ENCODE assay signal across 12 cellular contexts in the genomic region with DNA sequence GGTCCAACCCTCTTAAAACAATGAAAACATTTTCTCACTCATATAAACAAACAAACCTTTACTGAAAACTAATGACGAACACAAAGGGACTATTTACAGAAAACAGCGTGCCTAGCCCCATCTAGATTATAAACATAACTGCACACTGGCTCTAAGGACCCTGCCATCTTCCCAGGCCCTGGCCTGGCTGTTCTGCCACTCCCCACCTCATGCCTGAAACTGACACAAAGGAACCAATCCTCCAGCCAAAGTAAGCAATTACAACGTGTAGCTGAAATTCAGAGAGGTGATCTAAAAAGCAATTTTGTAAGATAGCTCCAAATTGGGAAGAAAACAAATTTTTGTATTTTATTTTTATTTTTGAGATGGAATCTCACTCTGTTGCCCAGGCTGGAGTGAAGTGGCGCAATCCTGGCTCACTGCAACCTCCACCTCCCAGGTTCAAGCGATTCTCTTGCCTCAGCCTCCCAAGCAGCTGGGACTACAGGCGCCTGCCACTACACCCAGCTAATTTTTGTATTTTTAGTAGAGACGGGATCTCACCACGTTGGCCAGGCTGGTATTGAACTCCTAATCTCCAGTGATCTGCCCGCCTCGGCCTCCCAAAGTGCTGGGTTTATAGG. TPM values are rescaled to one million over a fixed set of nuclear protein-coding genes. Genes with fewer than 3 reads are reported as not detected.
DNase-seq lines count a peak whose midpoint lies in the region; ATAC-seq and TF ChIP-seq lines count a peak whose summit lies in the region.
"Had no signal": no experiment of that assay in that cellular context is flagged by ENCODE, and none has a peak within 500 bp of the region (broad histone marks: within the 10 kb centered on the region; RNA-seq: fewer than 3 reads in every experiment).

No MANE protein-coding gene starts in this region.

- no peaks in the 10 kb centered on the region for H3K9me3 ChIP-seq in T-helper 17 cell (ENCODE audit: control insufficient read depth, low read length, poor library complexity, severe bottlenecking)

- no peak for ATAC-seq in activated CD4-positive, alpha-beta T cell treated with anti-CD3 and anti-CD28 coated beads for 36 hours
- ATAC-seq in T-helper 17 cell: no peak
- no peak for ATAC-seq in stimulated activated naive B cell treated with anti-CD40 and anti-IgM and Interleukin-4, amounts not matched to agents 10 μg/mL and 1 μg/mL and 100 μg/mL, for 72 hours (replicated peaks)

- peak overlapping the region; percentile 55 for H3K27ac Mint-ChIP-seq in activated CD4-positive, alpha-beta T cell treated with anti-CD3 and anti-CD28 coated beads for 36 hours
- H3K27ac Mint-ChIP-seq in activated CD4-positive, alpha-beta T cell treated with anti-CD3 and anti-CD28 coated beads, Interleukin-2, amount 10 ng/mL, durations not matched to agents 7 days and 5 days: no peak overlapping the region
- H3K27ac Mint-ChIP-seq in T-helper 17 cell: peak overlapping the region; percentile 90
- peak overlapping the region; percentile 25 for H3K27ac Mint-ChIP-seq in stimulated activated naive B cell treated with anti-CD40 and anti-IgM and Interleukin-4, amounts not matched to agents 10 μg/mL and 1 μg/mL and 100 μg/mL, for 72 hours
- H3K27ac Mint-ChIP-seq in Calu3 (ENCODE audit: unreplicated experiment): no peak overlapping the region

- H3K4me1 Mint-ChIP-seq in activated CD4-positive, alpha-beta T cell treated with anti-CD3 and anti-CD28 coated beads for 36 hours: peaks cover 87% of the 10 kb centered on the region
- H3K4me1 Mint-ChIP-seq in activated CD4-positive, alpha-beta T cell treated with anti-CD3 and anti-CD28 coated beads, Interleukin-2, amount 10 ng/mL, durations not matched to agents 7 days and 5 days: peaks cover 71% of the 10 kb centered on the region
- H3K4me1 Mint-ChIP-seq in T-helper 17 cell (peaks cover 65% of the 10 kb centered on the region), Calu3 (ENCODE audit: low read depth, unreplicated experiment) (peaks cover 38% of the 10 kb centered on the region)
- peaks cover 52 to 82% of the 10 kb centered on the region in 2 donors for H3K4me1 Mint-ChIP-seq in stimulated activated naive B cell treated with anti-CD40 and anti-IgM and Interleukin-4, amounts not matched to agents 10 μg/mL and 1 μg/mL and 100 μg/mL, for 72 hours

- TF ChIP-seq CTCF in fibroblast of villous mesenchyme (IDR thresholded peaks at IDR 0.05; ENCODE audit: insufficient read depth, low read depth, low read length) (no peak), Calu3 (IDR thresholded peaks at IDR 0.05; ENCODE audit: unreplicated experiment) (no peak)

- no peaks in the 10 kb centered on the region for H3K27me3 Mint-ChIP-seq in activated CD4-positive, alpha-beta T cell treated with anti-CD3 and anti-CD28 coated beads for 36 hours
- no peaks in the 10 kb centered on the region for H3K27me3 Mint-ChIP-seq in activated CD4-positive, alpha-beta T cell treated with anti-CD3 and anti-CD28 coated beads, Interleukin-2, amount 10 ng/mL, durations not matched to agents 7 days and 5 days
- H3K27me3 Mint-ChIP-seq in T-helper 17 cell (no peaks in the 10 kb centered on the region), Calu3 (ENCODE audit: unreplicated experiment) (no peaks in the 10 kb centered on the region)
- no peaks in the 10 kb centered on the region for H3K27me3 Mint-ChIP-seq in stimulated activated naive B cell treated with anti-CD40 and anti-IgM and Interleukin-4, amounts not matched to agents 10 μg/mL and 1 μg/mL and 100 μg/mL, for 72 hours

- intact Hi-C loops in activated CD4-positive, alpha-beta T cell treated with anti-CD3 and anti-CD28 coated beads for 36 hours (cut with DNase I, micrococcal nuclease): loop anchor here (5.0 kb wide), 3 partner anchors 38 to 743 kb away; partner anchors contain the start of genes CAPZB (in 1 of the 2), PLA2G2C (in 1 of the 2) and UBXN10 (in 1 of the 2)
- intact Hi-C loops in Calu3 (cut with micrococcal nuclease; ENCODE audit: unreplicated experiment): no loop called here

- CTCF ChIA-PET in activated CD4-positive, alpha-beta T cell treated with anti-CD3 and anti-CD28 coated beads for 36 hours (lab: Charles Lee): interaction anchor here (0.7 to 1.4 kb wide), 3 partner anchors 21 to 202 kb away, joined by 3 to 5 read pairs (median 4); no protein-coding TSS in a partner anchor
- CTCF ChIA-PET in activated CD4-positive, alpha-beta T cell treated with anti-CD3 and anti-CD28 coated beads, Interleukin-2, amount 10 ng/mL, durations not matched to agents 7 days and 5 days (lab: Charles Lee): interaction anchor here (0.6 to 1.2 kb wide), 3 partner anchors 11 to 226 kb away, joined by 3 to 4 read pairs (median 3); no protein-coding TSS in a partner anchor
- CTCF ChIA-PET in Calu3 (lab: Charles Lee): no interaction called here

- DNase-seq in activated CD4-positive, alpha-beta T cell treated with anti-CD3 and anti-CD28 coated beads for 36 hours: no peak
- no peak for DNase-seq in activated CD4-positive, alpha-beta T cell treated with anti-CD3 and anti-CD28 coated beads, Interleukin-2, amount 10 ng/mL, durations not matched to agents 7 days and 5 days
- no peak for DNase-seq in T-helper 17 cell
- peak; percentile 80 for DNase-seq in fibroblast of villous mesenchyme (ENCODE audit: low read depth)
- DNase-seq in stimulated activated naive B cell treated with anti-CD40 and anti-IgM and Interleukin-4, amounts not matched to agents 10 μg/mL and 1 μg/mL and 100 μg/mL, for 72 hours: no peak
- DNase-seq in NCI-H187 treated with DMSO at 0.1 percent for 48 hours (lab: John Stamatoyannopoulos, UW): no peak
- DNase-seq in hippocampal formation (lab: John Stamatoyannopoulos, UW): no peak
- no peak for DNase-seq in Calu3
- DNase-seq: activated CD4-positive, alpha-beta T cell treated with anti-CD3 and anti-CD28 coated beads, Interleukin-2, amount 50 U/mL, for 48 hours; NCI-H510A treated with DMSO at 0.1 percent for 48 hours had no signal

- peaks cover 27% of the 10 kb centered on the region for H3K36me3 Mint-ChIP-seq in activated CD4-positive, alpha-beta T cell treated with anti-CD3 and anti-CD28 coated beads for 36 hours (ENCODE audit: low read depth)
- H3K36me3 Mint-ChIP-seq in activated CD4-positive, alpha-beta T cell treated with anti-CD3 and anti-CD28 coated beads, Interleukin-2, amount 10 ng/mL, durations not matched to agents 7 days and 5 days (ENCODE audit: low read depth): peaks cover 23% of the 10 kb centered on the region
- H3K36me3 Mint-ChIP-seq in T-helper 17 cell (ENCODE audit: low read depth) (no peaks in the 10 kb centered on the region), Calu3 (ENCODE audit: insufficient read depth, unreplicated experiment) (peaks cover 16% of the 10 kb centered on the region)
- peaks cover 22 to 24% of the 10 kb centered on the region in 2 donors for H3K36me3 Mint-ChIP-seq in stimulated activated naive B cell treated with anti-CD40 and anti-IgM and Interleukin-4, amounts not matched to agents 10 μg/mL and 1 μg/mL and 100 μg/mL, for 72 hours

- no peaks in the 10 kb centered on the region for H3K9me3 Mint-ChIP-seq in activated CD4-positive, alpha-beta T cell treated with anti-CD3 and anti-CD28 coated beads for 36 hours (ENCODE audit: low read depth)
- no peaks in the 10 kb centered on the region for H3K9me3 Mint-ChIP-seq in activated CD4-positive, alpha-beta T cell treated with anti-CD3 and anti-CD28 coated beads, Interleukin-2, amount 10 ng/mL, durations not matched to agents 7 days and 5 days
- H3K9me3 Mint-ChIP-seq in stimulated activated naive B cell treated with anti-CD40 and anti-IgM and Interleukin-4, amounts not matched to agents 10 μg/mL and 1 μg/mL and 100 μg/mL, for 72 hours: no peaks in the 10 kb centered on the region
- no peaks in the 10 kb centered on the region for H3K9me3 Mint-ChIP-seq in Calu3 (ENCODE audit: low read depth, unreplicated experiment)
- H3K9me3 Mint-ChIP-seq: nephron had no signal

- H3K4me3 ChIP-seq in fibroblast of villous mesenchyme (ENCODE audit: low read depth, low read length): no peak overlapping the region
- H3K4me3 ChIP-seq: SK-N-MC had no signal

- no peak overlapping the region for H3K4me3 Mint-ChIP-seq in activated CD4-positive, alpha-beta T cell treated with anti-CD3 and anti-CD28 coated beads for 36 hours
- H3K4me3 Mint-ChIP-seq in activated CD4-positive, alpha-beta T cell treated with anti-CD3 and anti-CD28 coated beads, Interleukin-2, amount 10 ng/mL, durations not matched to agents 7 days and 5 days: no peak overlapping the region
- H3K4me3 Mint-ChIP-seq in T-helper 17 cell: peak overlapping the region; percentile 15
- peak overlapping the region in 1 of 2 donors; percentile 32 for H3K4me3 Mint-ChIP-seq in stimulated activated naive B cell treated with anti-CD40 and anti-IgM and Interleukin-4, amounts not matched to agents 10 μg/mL and 1 μg/mL and 100 μg/mL, for 72 hours
- no peak overlapping the region for H3K4me3 Mint-ChIP-seq in Calu3 (ENCODE audit: low read depth, unreplicated experiment)
- H3K4me3 Mint-ChIP-seq: nephron had no signal

- POLR2A ChIA-PET in activated CD4-positive, alpha-beta T cell treated with anti-CD3 and anti-CD28 coated beads for 36 hours (lab: Charles Lee): no interaction called here
- POLR2A ChIA-PET in activated CD4-positive, alpha-beta T cell treated with anti-CD3 and anti-CD28 coated beads, Interleukin-2, amount 10 ng/mL, durations not matched to agents 7 days and 5 days (lab: Charles Lee): no interaction called here

- no TSS peak for BruUV-seq in Calu3 (replicated peaks; lab: Mats Ljungman, UMichigan)

RNA-seq across cellular contexts. Expression of gene CAPZB, which starts 40.8 kb away (rescaled TPM):
- 100 to 1,000 TPM; 320 to 346 TPM for total RNA-seq in activated CD4-positive, alpha-beta T cell treated with anti-CD3 and anti-CD28 coated beads for 36 hours
- 100 to 1,000 TPM; 529 to 567 TPM for total RNA-seq in activated CD4-positive, alpha-beta T cell treated with anti-CD3 and anti-CD28 coated beads, Interleukin-2, amount 10 ng/mL, durations not matched to agents 7 days and 5 days
- total RNA-seq in T-helper 17 cell: 100 to 1,000 TPM; 320 to 330 TPM
- 173 and 183 TPM in 2 replicates for total RNA-seq in fibroblast of villous mesenchyme
- total RNA-seq in Calu3 (2022): 198 and 207 TPM in 2 replicates

Comparison
In these comparisons a context has a peak if more than half of its experiments do, and no peak if none do; other contexts are left out.
1. H3K27ac Mint-ChIP-seq: peak in activated CD4-positive, alpha-beta T cell treated with anti-CD3 and anti-CD28 coated beads for 36 hours (single experiment), T-helper 17 cell (single experiment) and stimulated activated naive B cell treated with anti-CD40 and anti-IgM and Interleukin-4, amounts not matched to agents 10 μg/mL and 1 μg/mL and 100 μg/mL, for 72 hours (single experiment); none in activated CD4-positive, alpha-beta T cell treated with anti-CD3 and anti-CD28 coated beads, Interleukin-2, amount 10 ng/mL, durations not matched to agents 7 days and 5 days (single experiment) and Calu3 (single experiment).